In genomic region chrX:40158036-40158706, GRCh38 we compare ENCODE assay signal across 8 cellular contexts.
DNase-seq lines count a peak whose midpoint lies in the region; ATAC-seq and TF ChIP-seq lines count a peak whose summit lies in the region.

No MANE protein-coding gene starts in this region.

- H3K27me3 ChIP-seq in OCI-LY3 (ENCODE audit: low read depth, low read length) (no peaks in the 10 kb centered on the region), lower lobe of right lung (ENCODE audit: low read depth) (no peaks in the 10 kb centered on the region), thymus (ENCODE audit: control insufficient read depth, insufficient read depth) (no peaks in the 10 kb centered on the region)

- 6% methylated on average over 57 of the region's 68 CpGs for WGBS in thymus

- H2AFZ ChIP-seq in OCI-LY3 (ENCODE audit: low read depth, low read length): peak overlapping the region; percentile 81; the same call in 1 of the 2 replicates

- peak overlapping the region; percentile 94 for H3K4me2 ChIP-seq in OCI-LY3 (ENCODE audit: low read length)

- peak overlapping the region; percentile 59 for H3K4me3 Mint-ChIP-seq in dendritic cell treated with granulocyte-macrophage colony-stimulating factor and Interleukin-4, amounts not matched to agents 40 ng/mL and 50 ng/mL, for 4 days

- H3K27me3 Mint-ChIP-seq in dendritic cell treated with granulocyte-macrophage colony-stimulating factor and Interleukin-4, amounts not matched to agents 40 ng/mL and 50 ng/mL, for 4 days: peaks cover 21% of the 10 kb centered on the region

- H3K4me3 ChIP-seq in OCI-LY3 (ENCODE audit: low read length) (peak overlapping the region; percentile 86), lower lobe of right lung (peak overlapping the region; percentile 53), thymus (ENCODE audit: low read length) (peak overlapping the region; percentile 48)

- H3K27ac Mint-ChIP-seq in dendritic cell treated with granulocyte-macrophage colony-stimulating factor and Interleukin-4, amounts not matched to agents 40 ng/mL and 50 ng/mL, for 4 days: no peak overlapping the region

- peak overlapping the region; percentile 65 for H3K9ac ChIP-seq in OCI-LY3 (ENCODE audit: low read length)

- DNase-seq in NOMO-1 (lab: John Stamatoyannopoulos, UW; ENCODE audit: unreplicated experiment in 2 of 2): peak; percentile 18 to 33
- DNase-seq in NOMO-1 treated with DMSO at 0.1 percent for 48 hours (lab: John Stamatoyannopoulos, UW; ENCODE audit: unreplicated experiment): no peak
- peak; percentile 54 for DNase-seq in lower lobe of right lung
- DNase-seq in NAMALWA (ENCODE audit: low spot score): no peak

- no peaks in the 10 kb centered on the region for H3K79me2 ChIP-seq in OCI-LY3 (ENCODE audit: low read length)

- H3K27ac ChIP-seq in OCI-LY3 (ENCODE audit: low read length) (no peak overlapping the region), lower lobe of right lung (peak overlapping the region; percentile 79), thymus (ENCODE audit: low read depth) (no peak overlapping the region)

- ATAC-seq in lower lobe of right lung (peak; percentile 75 to 77), HG03097 (IDR thresholded peaks at IDR 0.05; ENCODE audit: low FRiP score, unreplicated experiment) (no peak)

- H3K9me3 ChIP-seq in OCI-LY3 (ENCODE audit: insufficient read depth, low read length) (no peaks in the 10 kb centered on the region), lower lobe of right lung (no peaks in the 10 kb centered on the region), thymus (ENCODE audit: control insufficient read depth) (no peaks in the 10 kb centered on the region)

- no peaks in the 10 kb centered on the region for H3K36me3 ChIP-seq in OCI-LY3 (replicated peaks; ENCODE audit: low read depth, low read length)
- no peaks in the 10 kb centered on the region for H3K36me3 ChIP-seq in lower lobe of right lung
- no peaks in the 10 kb centered on the region for H3K36me3 ChIP-seq in thymus (ENCODE audit: control insufficient read depth, insufficient read depth)

- intact Hi-C loops in dendritic cell treated with granulocyte-macrophage colony-stimulating factor and Interleukin-4, amounts not matched to agents 40 ng/mL and 50 ng/mL, for 4 days (cut with micrococcal nuclease): no loop called here
- intact Hi-C loops in lower lobe of right lung (cut with DNase I): no loop called here

- H3K36me3 Mint-ChIP-seq in dendritic cell treated with granulocyte-macrophage colony-stimulating factor and Interleukin-4, amounts not matched to agents 40 ng/mL and 50 ng/mL, for 4 days (ENCODE audit: low read depth): no peaks in the 10 kb centered on the region

- H3K9me3 Mint-ChIP-seq in dendritic cell treated with granulocyte-macrophage colony-stimulating factor and Interleukin-4, amounts not matched to agents 40 ng/mL and 50 ng/mL, for 4 days: no peaks in the 10 kb centered on the region

- no peaks in the 10 kb centered on the region for H4K20me1 ChIP-seq in OCI-LY3 (ENCODE audit: insufficient read depth, low read length)

- H3K4me1 Mint-ChIP-seq in dendritic cell treated with granulocyte-macrophage colony-stimulating factor and Interleukin-4, amounts not matched to agents 40 ng/mL and 50 ng/mL, for 4 days (ENCODE audit: low read depth): peaks cover 23% of the 10 kb centered on the region

- TF ChIP-seq CTCF in OCI-LY3 (IDR thresholded peaks at IDR 0.05; ENCODE audit: low read depth, low read length) (no peak), lower lobe of right lung (IDR thresholded peaks at IDR 0.05) (peak; percentile 34)

- H3K4me1 ChIP-seq in OCI-LY3 (ENCODE audit: low read length) (peaks cover 7% of the 10 kb centered on the region; the same call in 1 of the 2 replicates), lower lobe of right lung (peaks cover 8% of the 10 kb centered on the region), thymus (ENCODE audit: control insufficient read depth, insufficient read depth, low read length) (no peaks in the 10 kb centered on the region)

Comparison
In these comparisons a context has a peak if more than half of its experiments do, and no peak if none do; other contexts are left out.
1. DNase-seq: peak in NOMO-1 (2 of 2) and lower lobe of right lung (single experiment); none in NOMO-1 treated with DMSO at 0.1 percent for 48 hours (single experiment) and NAMALWA (single experiment).
2. Peak in every context shown above with its lines, with median percentiles within 50 percentile points of each other: H3K4me3 ChIP-seq.